9 cellular contexts compared by ENCODE assay signal in genomic region chr7:157502701-157503111, GRCh38.
DNase-seq lines count a peak whose midpoint lies in the region; ATAC-seq and TF ChIP-seq lines count a peak whose summit lies in the region.
"Had no signal": no experiment of that assay in that cellular context is flagged by ENCODE, and none has a peak within 500 bp of the region (broad histone marks: within the 10 kb centered on the region; RNA-seq: fewer than 3 reads in every experiment).

No MANE protein-coding gene starts in this region.

- peak; percentile 54 for ATAC-seq in GM19463 (IDR thresholded peaks at IDR 0.05; ENCODE audit: unreplicated experiment)
- ATAC-seq in activated CD4-positive, CD25-positive, alpha-beta regulatory T cell treated with anti-CD3 and anti-CD28 coated beads, Interleukin-2, amount 50 U/mL, for 24 hours: peak; percentile 93 to 94

- H3K4me3 ChIP-seq in choroid plexus epithelial cell (ENCODE audit: low read depth, low read length): no peak overlapping the region
- H3K4me3 ChIP-seq: thyroid gland had no signal

- DNase-seq in choroid plexus epithelial cell (ENCODE audit: low read depth): peak; percentile 56
- peak; percentile 25 for DNase-seq in stimulated activated CD4-positive, alpha-beta T cell treated with anti-CD3 and anti-CD28 coated beads, Interleukin-1b, Interleukin-23, amount 100 ng/mL, for 4 hours (ENCODE audit: low read depth in 2 of 2)
- no peak for DNase-seq in NCI-H1105 treated with DMSO at 0.1 percent for 48 hours (lab: John Stamatoyannopoulos, UW)
- DNase-seq in SK-N-DZ (ENCODE audit: low spot score): no peak
- no peak for DNase-seq in 8988T
- no peak for DNase-seq in NCI-H510A treated with DMSO at 0.1 percent for 48 hours (lab: John Stamatoyannopoulos, UW)

- no peak for TF ChIP-seq CTCF in choroid plexus epithelial cell (conservative IDR thresholded peaks at IDR 0.05; ENCODE audit: low read depth, low read length)

Comparison
In these comparisons a context has a peak if more than half of its experiments do, and no peak if none do; other contexts are left out.
1. DNase-seq: peak in choroid plexus epithelial cell (single experiment) and stimulated activated CD4-positive, alpha-beta T cell treated with anti-CD3 and anti-CD28 coated beads, Interleukin-1b, Interleukin-23, amount 100 ng/mL, for 4 hours (2 of 2); none in NCI-H1105 treated with DMSO at 0.1 percent for 48 hours (single experiment), SK-N-DZ (single experiment), 8988T (single experiment) and NCI-H510A treated with DMSO at 0.1 percent for 48 hours (single experiment).